Comparison of ENCODE assay signal across 16 cellular contexts in the genomic region with DNA sequence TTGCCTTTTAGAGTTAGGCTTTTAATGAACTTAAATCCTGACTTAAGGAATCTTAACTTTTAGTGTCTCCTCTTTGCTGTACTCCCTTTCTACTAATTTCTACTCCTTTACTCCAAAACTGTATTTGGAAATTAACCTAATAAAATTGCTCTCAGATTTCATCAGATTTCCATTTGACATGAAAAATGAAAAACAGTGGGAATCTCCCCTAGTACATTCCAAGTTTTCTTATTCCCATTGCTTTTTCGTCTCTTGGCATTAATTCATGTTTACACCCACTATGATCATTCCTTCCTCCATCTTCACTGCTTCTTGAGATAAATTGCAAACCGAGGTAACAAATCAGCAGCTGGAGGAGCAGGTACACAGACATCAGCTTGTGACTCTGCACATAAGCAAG.
DNase-seq lines count a peak whose midpoint lies in the region; ATAC-seq, FAIRE-seq and TF ChIP-seq lines count a peak whose summit lies in the region.
"Had no signal": no experiment of that assay in that cellular context is flagged by ENCODE, and none has a peak within 500 bp of the region (broad histone marks: within the 10 kb centered on the region; RNA-seq: fewer than 3 reads in every experiment).

No MANE protein-coding gene starts in this region.

- no peak overlapping the region for H2AFZ ChIP-seq in mammary epithelial cell (ENCODE audit: low read depth, low read length)

- H3K4me3 ChIP-seq in mammary epithelial cell (replicated peaks in 1 of 3; ENCODE audit: insufficient read depth in 1 of 3, low read depth in 2 of 3, low read length in 3 of 3) (no peak overlapping the region), fibroblast of villous mesenchyme (ENCODE audit: low read depth, low read length) (no peak overlapping the region)
- H3K4me3 ChIP-seq: BLaER1 treated with 17β-estradiol and CSF1 and Interleukin-3, amounts not matched to agents 10 nM and 100 nM; HAP-1; SJSA1 had no signal

- peaks cover 6% of the 10 kb centered on the region for H3K4me1 Mint-ChIP-seq in MCF 10A (ENCODE audit: insufficient read depth, unreplicated experiment)
- peaks cover 23% of the 10 kb centered on the region for H3K4me1 Mint-ChIP-seq in chondrocyte (ENCODE audit: low read depth)
- H3K4me1 Mint-ChIP-seq: CD8-positive, alpha-beta memory T cell had no signal

- H3K27me3 Mint-ChIP-seq in MCF 10A (ENCODE audit: insufficient read depth, unreplicated experiment) (no peaks in the 10 kb centered on the region), chondrocyte (ENCODE audit: low read depth) (no peaks in the 10 kb centered on the region)
- H3K27me3 Mint-ChIP-seq: CD8-positive, alpha-beta memory T cell had no signal

- in situ Hi-C loops in mammary epithelial cell (cut with MboI; ENCODE audit: low sequenced_read_pairs in 2 of 2): loop anchor here (10.0 to 25.0 kb wide), 2 partner anchors 180 to 393 kb away; no protein-coding TSS in a partner anchor

- H3K79me2 ChIP-seq in mammary epithelial cell (ENCODE audit: insufficient read depth, low read length): no peaks in the 10 kb centered on the region

- H3K27ac ChIP-seq in mammary epithelial cell (ENCODE audit: insufficient read depth, low read depth, low read length): no peak overlapping the region
- H3K27ac ChIP-seq: BLaER1 treated with 17β-estradiol and CSF1 and Interleukin-3, amounts not matched to agents 10 nM and 100 nM; SJSA1 had no signal

- ATAC-seq in HG03439 (IDR thresholded peaks at IDR 0.05; ENCODE audit: unreplicated experiment): no peak

- no peak for TF ChIP-seq CTCF in MCF 10A (IDR thresholded peaks at IDR 0.05; ENCODE audit: unreplicated experiment)
- TF ChIP-seq CTCF in mammary epithelial cell (conservative IDR thresholded peaks at IDR 0.05 in 1 of 2, IDR thresholded peaks at IDR 0.05 in 1 of 2; ENCODE audit: extremely low read depth in 1 of 2, insufficient read depth in 1 of 2, low read depth in 1 of 2, low read length in 2 of 2): no peak
- no peak for TF ChIP-seq CTCF in chondrocyte (IDR thresholded peaks at IDR 0.05)
- TF ChIP-seq CTCF in fibroblast of villous mesenchyme (IDR thresholded peaks at IDR 0.05; ENCODE audit: insufficient read depth, low read depth, low read length): no peak

- no peaks in the 10 kb centered on the region for H4K20me1 ChIP-seq in mammary epithelial cell (ENCODE audit: insufficient read depth, low read length)
- H4K20me1 ChIP-seq: BLaER1 treated with 17β-estradiol and CSF1 and Interleukin-3, amounts not matched to agents 10 nM and 100 nM had no signal

- FAIRE-seq in urothelium cell line (lab: Jason Lieb, UNC): no peak

- no peaks in the 10 kb centered on the region for H3K27me3 ChIP-seq in mammary epithelial cell (ENCODE audit: insufficient read depth, low read length)
- H3K27me3 ChIP-seq: BLaER1 treated with 17β-estradiol and CSF1 and Interleukin-3, amounts not matched to agents 10 nM and 100 nM; SJSA1 had no signal

- H3K27ac Mint-ChIP-seq in MCF 10A (ENCODE audit: low read depth, unreplicated experiment) (peak overlapping the region; percentile 2), chondrocyte (ENCODE audit: unreplicated experiment) (peak overlapping the region; percentile 90)

- no peaks in the 10 kb centered on the region for H3K36me3 ChIP-seq in mammary epithelial cell (ENCODE audit: insufficient read depth, low read length)
- H3K36me3 ChIP-seq: BLaER1 treated with 17β-estradiol and CSF1 and Interleukin-3, amounts not matched to agents 10 nM and 100 nM; HAP-1; SJSA1 had no signal

- intact Hi-C loops in MCF 10A (cut with micrococcal nuclease): no loop called here
- intact Hi-C loops in mammary epithelial cell (cut with micrococcal nuclease): no loop called here

- CTCF ChIA-PET in MCF 10A (lab: Yijun Ruan, JAX) (interaction anchor here (1.2 to 2.6 kb wide), 2 partner anchors 298 to 301 kb away, joined by 7 to 21 read pairs; no protein-coding TSS in a partner anchor), mammary epithelial cell (lab: Charles Lee; ENCODE audit: low non-redundant PET) (no interaction called here)

- no peaks in the 10 kb centered on the region for H3K9me3 Mint-ChIP-seq in MCF 10A (ENCODE audit: unreplicated experiment)
- peaks cover 3% of the 10 kb centered on the region for H3K9me3 Mint-ChIP-seq in chondrocyte (ENCODE audit: low read depth)

- H3K36me3 Mint-ChIP-seq in MCF 10A (ENCODE audit: insufficient read depth, unreplicated experiment) (no peaks in the 10 kb centered on the region), chondrocyte (ENCODE audit: low read depth) (peaks cover 3% of the 10 kb centered on the region)
- H3K36me3 Mint-ChIP-seq: CD8-positive, alpha-beta memory T cell had no signal

- WGBS in mammary epithelial cell (ENCODE audit: low coverage, missing lambda C conversion rate): 18% methylated on average over 2 of the region's 2 CpGs

- no peaks in the 10 kb centered on the region for H3K9me3 ChIP-seq in mammary epithelial cell (replicated peaks; ENCODE audit: insufficient read depth, low read length)
- H3K9me3 ChIP-seq: BLaER1 treated with 17β-estradiol and CSF1 and Interleukin-3, amounts not matched to agents 10 nM and 100 nM; HAP-1; SJSA1 had no signal

- no peak overlapping the region for H3K9ac ChIP-seq in mammary epithelial cell (ENCODE audit: insufficient read depth, low read length)
- H3K9ac ChIP-seq: BLaER1 treated with 17β-estradiol and CSF1 and Interleukin-3, amounts not matched to agents 10 nM and 100 nM had no signal

- BruUV-seq in MCF 10A (replicated peaks; lab: Mats Ljungman, UMichigan): no TSS peak
- no TSS peak for BruUV-seq in mammary epithelial cell (replicated peaks; lab: Mats Ljungman, UMichigan)

- no peak for DNase-seq in MCF 10A (ENCODE audit: unreplicated experiment)
- DNase-seq in mammary epithelial cell: no peak
- DNase-seq in chondrocyte (ENCODE audit: low spot score): no peak
- DNase-seq in fibroblast of villous mesenchyme (ENCODE audit: low read depth): peak; percentile 18
- no peak for DNase-seq in urothelium cell line (ENCODE audit: low spot score)
- DNase-seq in NCI-H2196 treated with DMSO at 0.1 percent for 48 hours (lab: John Stamatoyannopoulos, UW; ENCODE audit: unreplicated experiment): no peak
- DNase-seq in COLO829 (ENCODE audit: low spot score): no peak
- DNase-seq: 8988T; CD8-positive, alpha-beta memory T cell; NCI-H187 treated with DMSO at 0.1 percent for 48 hours; NCI-H446 treated with DMSO at 0.1 percent for 48 hours; NCI-H748 treated with DMSO at 0.1 percent for 48 hours had no signal

- dilution Hi-C loops in mammary epithelial cell (cut with HindIII; ENCODE audit: low sequenced_read_pairs): no loop called here

- POLR2A ChIA-PET in MCF 10A (lab: Yijun Ruan, JAX): interaction anchor here (1.0 to 1.3 kb wide), 2 partner anchors 300 to 301 kb away, joined by 3 read pairs; no protein-coding TSS in a partner anchor

- H3K4me1 ChIP-seq in mammary epithelial cell (ENCODE audit: insufficient read depth, low read length): peaks cover 6% of the 10 kb centered on the region
- H3K4me1 ChIP-seq: BLaER1 treated with 17β-estradiol and CSF1 and Interleukin-3, amounts not matched to agents 10 nM and 100 nM had no signal

- H3K4me2 ChIP-seq in mammary epithelial cell (ENCODE audit: insufficient read depth, low read depth, low read length): no peak overlapping the region
- H3K4me2 ChIP-seq: BLaER1 treated with 17β-estradiol and CSF1 and Interleukin-3, amounts not matched to agents 10 nM and 100 nM had no signal

- H3K4me3 Mint-ChIP-seq in MCF 10A (ENCODE audit: unreplicated experiment): no peak overlapping the region
- no peak overlapping the region for H3K4me3 Mint-ChIP-seq in chondrocyte (ENCODE audit: unreplicated experiment)
- H3K4me3 Mint-ChIP-seq: CD8-positive, alpha-beta memory T cell had no signal
